In the genomic region with DNA sequence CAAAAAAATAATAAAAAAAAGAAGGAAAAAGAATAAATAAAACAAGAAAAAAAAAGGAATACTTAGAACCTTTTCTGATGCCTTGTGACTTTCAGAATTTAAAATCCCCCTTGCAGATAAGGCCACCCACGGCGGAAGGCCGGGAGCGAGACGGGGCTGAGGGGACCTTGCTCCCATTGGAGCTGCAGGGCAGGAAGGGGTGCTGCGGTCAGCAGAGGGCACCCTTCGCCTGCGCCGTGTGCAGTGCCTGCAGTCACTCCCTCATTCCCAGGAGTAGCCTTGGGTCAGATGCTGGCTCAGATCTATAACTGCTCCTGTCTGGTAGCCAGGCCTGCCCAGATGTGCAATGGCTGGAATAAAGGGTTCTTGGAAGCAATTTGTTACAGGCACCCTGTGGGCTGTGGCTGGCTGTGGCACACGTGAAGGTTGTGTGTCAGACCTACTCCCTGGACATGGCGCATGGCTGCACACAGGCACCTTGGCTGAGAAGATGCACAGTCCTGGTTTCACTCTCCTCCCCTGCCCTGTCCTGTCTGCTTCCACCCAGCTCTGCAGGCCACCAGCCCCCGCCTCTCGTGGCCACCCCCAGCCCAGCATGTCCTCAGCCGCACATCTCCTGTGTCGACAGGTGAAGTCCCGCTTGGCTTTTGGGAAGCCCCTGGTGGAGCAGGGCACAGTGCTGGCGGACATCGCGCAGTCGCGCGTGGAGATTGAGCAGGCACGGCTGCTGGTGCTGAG, we compare ENCODE assay signal across 8 cellular contexts. TPM values are rescaled to one million over a fixed set of nuclear protein-coding genes. Genes with fewer than 3 reads are reported as not detected.
DNase-seq lines count a peak whose midpoint lies in the region; ATAC-seq, FAIRE-seq and TF ChIP-seq lines count a peak whose summit lies in the region.

No MANE protein-coding gene starts in this region.

- no peaks in the 10 kb centered on the region for H3K9me2 ChIP-seq in Karpas-422 (replicated peaks; ENCODE audit: insufficient read depth, low read length)
- H3K9me2 ChIP-seq in hepatocyte (replicated peaks; ENCODE audit: insufficient read depth), result no peaks in the 10 kb centered on the region

- ATAC-seq in stimulated activated memory B cell treated with anti-CD40 and anti-IgM and Interleukin-4, amounts not matched to agents 10 μg/mL and 1 μg/mL and 100 μg/mL, for 72 hours, result peak; percentile 39
- no peak for ATAC-seq in GM21576 (IDR thresholded peaks at IDR 0.05; ENCODE audit: unreplicated experiment)

- TF ChIP-seq CTCF in astrocyte (IDR thresholded peaks at IDR 0.05; ENCODE audit: insufficient read depth, low read depth, low read length) (peak; percentile 37), hepatocyte (IDR thresholded peaks at IDR 0.05; ENCODE audit: poor library complexity) (peak; percentile 88)

- H2AFZ ChIP-seq in Karpas-422 (ENCODE audit: low read length), result no peak overlapping the region
- no peak overlapping the region for H2AFZ ChIP-seq in astrocyte (ENCODE audit: low read depth, low read length)
- no peak overlapping the region for H2AFZ ChIP-seq in hepatocyte

- peaks cover 8% of the 10 kb centered on the region for H3K36me3 Mint-ChIP-seq in astrocyte (ENCODE audit: low read depth, unreplicated experiment)
- H3K36me3 Mint-ChIP-seq in stimulated activated memory B cell treated with anti-CD40 and anti-IgM and Interleukin-4, amounts not matched to agents 10 μg/mL and 1 μg/mL and 100 μg/mL, for 72 hours, result peaks cover 18% of the 10 kb centered on the region

- H3K9me3 ChIP-seq in Karpas-422 (ENCODE audit: low read length), result no peaks in the 10 kb centered on the region
- H3K9me3 ChIP-seq in astrocyte (ENCODE audit: insufficient read depth, low read depth, low read length), result no peaks in the 10 kb centered on the region
- no peaks in the 10 kb centered on the region for H3K9me3 ChIP-seq in hepatocyte (ENCODE audit: low read depth)

- H3K9me3 Mint-ChIP-seq in astrocyte (ENCODE audit: unreplicated experiment), result no peaks in the 10 kb centered on the region
- H3K9me3 Mint-ChIP-seq in stimulated activated memory B cell treated with anti-CD40 and anti-IgM and Interleukin-4, amounts not matched to agents 10 μg/mL and 1 μg/mL and 100 μg/mL, for 72 hours, result no peaks in the 10 kb centered on the region

- DNase-seq in Daoy (ENCODE audit: low read depth), result peak; percentile 63
- DNase-seq in Karpas-422, result peak; percentile 65
- no peak for DNase-seq in astrocyte (ENCODE audit: low read depth)
- DNase-seq in hepatocyte (ENCODE audit: low spot score), result peak; percentile 85
- no peak for DNase-seq in NCI-H526 treated with DMSO at 0.1 percent for 48 hours (lab: John Stamatoyannopoulos, UW)
- no peak for DNase-seq in NCI-H774 (lab: John Stamatoyannopoulos, UW)

- no peak overlapping the region for H3K4me3 Mint-ChIP-seq in astrocyte (ENCODE audit: unreplicated experiment)
- H3K4me3 Mint-ChIP-seq in stimulated activated memory B cell treated with anti-CD40 and anti-IgM and Interleukin-4, amounts not matched to agents 10 μg/mL and 1 μg/mL and 100 μg/mL, for 72 hours, result no peak overlapping the region

- peaks cover 18% of the 10 kb centered on the region for H3K4me1 ChIP-seq in Karpas-422 (ENCODE audit: low read length)
- H3K4me1 ChIP-seq in astrocyte (ENCODE audit: insufficient read depth, low read length), result peaks cover 16% of the 10 kb centered on the region
- H3K4me1 ChIP-seq in hepatocyte (ENCODE audit: insufficient read depth), result peaks cover 3% of the 10 kb centered on the region

- no peaks in the 10 kb centered on the region for H4K20me1 ChIP-seq in Karpas-422 (ENCODE audit: insufficient read depth, low read depth, low read length)
- H4K20me1 ChIP-seq in astrocyte (ENCODE audit: insufficient read depth, low read length), result no peaks in the 10 kb centered on the region
- no peaks in the 10 kb centered on the region for H4K20me1 ChIP-seq in hepatocyte (ENCODE audit: insufficient read depth, poor library complexity, severe bottlenecking)

- H3K27me3 ChIP-seq in Karpas-422 (ENCODE audit: low read length) (no peaks in the 10 kb centered on the region), astrocyte (ENCODE audit: insufficient read depth, low read length) (no peaks in the 10 kb centered on the region), hepatocyte (no peaks in the 10 kb centered on the region)

- H3K9ac ChIP-seq in Karpas-422 (ENCODE audit: low read length), result no peak overlapping the region
- H3K9ac ChIP-seq in astrocyte (ENCODE audit: low read length), result no peak overlapping the region

- no peaks in the 10 kb centered on the region; the same call in 1 of the 2 replicates for H3K36me3 ChIP-seq in Karpas-422 (ENCODE audit: insufficient read depth, low read length)
- H3K36me3 ChIP-seq in astrocyte (ENCODE audit: insufficient read depth, low read length), result no peaks in the 10 kb centered on the region
- no peaks in the 10 kb centered on the region for H3K36me3 ChIP-seq in hepatocyte (replicated peaks; ENCODE audit: insufficient read depth, low read depth)

- H3K4me2 ChIP-seq in Karpas-422 (ENCODE audit: low read depth, low read length, poor library complexity, severe bottlenecking) (no peak overlapping the region), astrocyte (ENCODE audit: low read length) (no peak overlapping the region), hepatocyte (no peak overlapping the region)

- no peak overlapping the region for H3K27ac Mint-ChIP-seq in astrocyte (ENCODE audit: unreplicated experiment)
- H3K27ac Mint-ChIP-seq in stimulated activated memory B cell treated with anti-CD40 and anti-IgM and Interleukin-4, amounts not matched to agents 10 μg/mL and 1 μg/mL and 100 μg/mL, for 72 hours, result no peak overlapping the region

- FAIRE-seq in astrocyte (lab: Jason Lieb, UNC), result no peak

- peaks cover 13% of the 10 kb centered on the region for H3K4me1 Mint-ChIP-seq in astrocyte (ENCODE audit: low read depth, unreplicated experiment)
- peaks cover 15% of the 10 kb centered on the region for H3K4me1 Mint-ChIP-seq in stimulated activated memory B cell treated with anti-CD40 and anti-IgM and Interleukin-4, amounts not matched to agents 10 μg/mL and 1 μg/mL and 100 μg/mL, for 72 hours

- H3K27ac ChIP-seq in Karpas-422 (ENCODE audit: low read length) (no peak overlapping the region), astrocyte (ENCODE audit: low read depth, low read length) (no peak overlapping the region), hepatocyte (no peak overlapping the region)

- no peaks in the 10 kb centered on the region for H3K79me2 ChIP-seq in Karpas-422 (ENCODE audit: low read length)
- no peaks in the 10 kb centered on the region for H3K79me2 ChIP-seq in astrocyte (ENCODE audit: insufficient read depth, low read length)
- H3K79me2 ChIP-seq in hepatocyte, result no peaks in the 10 kb centered on the region

- H3K4me3 ChIP-seq in Karpas-422 (ENCODE audit: low read length), result no peak overlapping the region
- no peak overlapping the region for H3K4me3 ChIP-seq in astrocyte (ENCODE audit: insufficient read depth, low read depth, low read length)
- no peak overlapping the region for H3K4me3 ChIP-seq in hepatocyte

- WGBS in hepatocyte (ENCODE audit: low lambda C conversion rate, missing lambda C conversion rate), result 66% methylated on average over 23 of the region's 23 CpGs

- peaks cover 2% of the 10 kb centered on the region for H3K27me3 Mint-ChIP-seq in astrocyte (ENCODE audit: low read depth, unreplicated experiment)
- H3K27me3 Mint-ChIP-seq in stimulated activated memory B cell treated with anti-CD40 and anti-IgM and Interleukin-4, amounts not matched to agents 10 μg/mL and 1 μg/mL and 100 μg/mL, for 72 hours, result no peaks in the 10 kb centered on the region

RNA-seq across cellular contexts. Expression of gene ALDH2, which starts 13.4 kb away (rescaled TPM):
- 28.5 and 36.1 TPM in 2 replicates for total RNA-seq in Daoy (2014; rRNA removed; shearing (Covaris generic))
- 69.0 and 145 TPM in 2 replicates for total RNA-seq in Karpas-422 (2014; rRNA removed; shearing (Covaris generic); ENCODE audit: low replicate concordance)
- total RNA-seq in astrocyte (79.2 and 82.0 TPM in 2 replicates), hepatocyte (116 and 126 TPM in 2 replicates)
- 185 and 203 TPM in 2 replicates for polyA plus RNA-seq in hepatocyte

Comparison
In these comparisons a context has a peak if more than half of its experiments do, and no peak if none do; other contexts are left out.
1. DNase-seq: peak in Daoy (single experiment), Karpas-422 (single experiment) and hepatocyte (single experiment); none in astrocyte (single experiment), NCI-H526 treated with DMSO at 0.1 percent for 48 hours (single experiment) and NCI-H774 (single experiment).